8 cellular contexts compared by ENCODE assay signal in genomic region chr2:120287183-120288015, GRCh38. TPM values are rescaled to one million over a fixed set of nuclear protein-coding genes. Genes with fewer than 3 reads are reported as not detected.
DNase-seq lines count a peak whose midpoint lies in the region; ATAC-seq, FAIRE-seq and TF ChIP-seq lines count a peak whose summit lies in the region.

No MANE protein-coding gene starts in this region.

- H3K9me3 ChIP-seq in OCI-LY7 (ENCODE audit: low read length), result no peaks in the 10 kb centered on the region

- H3K9me2 ChIP-seq in OCI-LY7 (ENCODE audit: insufficient read depth, low read length), result no peaks in the 10 kb centered on the region

- POLR2A ChIA-PET in OCI-LY7 (lab: Charles Lee), result interaction anchor here (0.7 kb wide), 1 partner anchor 521 kb away, joined by 5 read pairs; no protein-coding TSS in a partner anchor

- CTCF ChIA-PET in OCI-LY7 (lab: Charles Lee; ENCODE audit: unreplicated experiment), result no interaction called here

- H3K4me3 ChIP-seq in GM12864 (ENCODE audit: low read depth, low read length) (peak overlapping the region; percentile 30), OCI-LY7 (ENCODE audit: low read depth, low read length, poor library complexity, severe bottlenecking) (no peak overlapping the region)

- ATAC-seq in GM21529 (IDR thresholded peaks at IDR 0.05; ENCODE audit: unreplicated experiment), result peak; percentile 98

- no peak overlapping the region for H2AFZ ChIP-seq in OCI-LY7 (ENCODE audit: low read length)

- no peaks in the 10 kb centered on the region for H3K79me2 ChIP-seq in OCI-LY7 (ENCODE audit: insufficient read depth, low read depth, low read length)

- no peak for FAIRE-seq in frontal cortex (lab: Jason Lieb, UNC)

- H3K4me2 ChIP-seq in OCI-LY7 (ENCODE audit: low read length), result no peak overlapping the region

- H4K20me1 ChIP-seq in OCI-LY7 (ENCODE audit: insufficient read depth, low read length), result no peaks in the 10 kb centered on the region

- BruUV-seq in OCI-LY7 (replicated peaks; lab: Mats Ljungman, UMichigan), result no TSS peak

- DNase-seq in GM12864 (ENCODE audit: low read depth) (peak; percentile 77), HS-5 (ENCODE audit: low read depth) (peak; percentile 92), astrocyte of the hippocampus (ENCODE audit: low read depth, low spot score) (peak; percentile 68), occipital lobe (lab: John Stamatoyannopoulos, UW) (peak; percentile 23), NCI-H2107 treated with DMSO at 0.1 percent for 48 hours (lab: John Stamatoyannopoulos, UW; ENCODE audit: unreplicated experiment) (no peak), frontal cortex (ENCODE audit: low spot score in 2 of 2) (no peak), OCI-LY7 (ENCODE audit: low spot score) (no peak)

- intact Hi-C loops in OCI-LY7 (cut with micrococcal nuclease; ENCODE audit: unreplicated experiment), result no loop called here

- no peaks in the 10 kb centered on the region for H3K4me1 ChIP-seq in OCI-LY7 (ENCODE audit: insufficient read depth, low read length, poor library complexity, severe bottlenecking)

- no peaks in the 10 kb centered on the region for H3K36me3 ChIP-seq in OCI-LY7 (ENCODE audit: insufficient read depth, low read length)

- H3K27ac ChIP-seq in OCI-LY7 (ENCODE audit: low read depth, low read length, poor library complexity, severe bottlenecking), result no peak overlapping the region

- TF ChIP-seq CTCF in GM12864 (IDR thresholded peaks at IDR 0.05; ENCODE audit: low read depth, low read length, missing control alignments) (no peak), OCI-LY7 (conservative IDR thresholded peaks at IDR 0.05; ENCODE audit: low read length) (no peak)

RNA-seq across cellular contexts. Expression of gene RALB, which starts 34.7 kb away (rescaled TPM):
- total RNA-seq in occipital lobe (35.6 TPM), frontal cortex (39.9 TPM), OCI-LY7 (2022) (22.8 and 23.6 TPM in 2 replicates)
- total RNA-seq in OCI-LY7 (2014; rRNA removed; shearing (Covaris generic)), result 13.7 and 16.2 TPM in 2 replicates

RNA-seq across cellular contexts. Expression of gene INHBB, which starts 58.5 kb away (rescaled TPM):
- 5.0 TPM for total RNA-seq in occipital lobe
- total RNA-seq in frontal cortex, result 3.3 TPM
- not detected in 2 replicates for total RNA-seq in OCI-LY7 (2014; rRNA removed; shearing (Covaris generic))
- not detected in 2 replicates for total RNA-seq in OCI-LY7 (2022)

Comparison
In these comparisons a context has a peak if more than half of its experiments do, and no peak if none do; other contexts are left out.
1. DNase-seq: peak in GM12864 (single experiment), HS-5 (single experiment), astrocyte of the hippocampus (single experiment) and occipital lobe (single experiment); none in NCI-H2107 treated with DMSO at 0.1 percent for 48 hours (single experiment), frontal cortex (0 of 2) and OCI-LY7 (single experiment).